In the genomic region with DNA sequence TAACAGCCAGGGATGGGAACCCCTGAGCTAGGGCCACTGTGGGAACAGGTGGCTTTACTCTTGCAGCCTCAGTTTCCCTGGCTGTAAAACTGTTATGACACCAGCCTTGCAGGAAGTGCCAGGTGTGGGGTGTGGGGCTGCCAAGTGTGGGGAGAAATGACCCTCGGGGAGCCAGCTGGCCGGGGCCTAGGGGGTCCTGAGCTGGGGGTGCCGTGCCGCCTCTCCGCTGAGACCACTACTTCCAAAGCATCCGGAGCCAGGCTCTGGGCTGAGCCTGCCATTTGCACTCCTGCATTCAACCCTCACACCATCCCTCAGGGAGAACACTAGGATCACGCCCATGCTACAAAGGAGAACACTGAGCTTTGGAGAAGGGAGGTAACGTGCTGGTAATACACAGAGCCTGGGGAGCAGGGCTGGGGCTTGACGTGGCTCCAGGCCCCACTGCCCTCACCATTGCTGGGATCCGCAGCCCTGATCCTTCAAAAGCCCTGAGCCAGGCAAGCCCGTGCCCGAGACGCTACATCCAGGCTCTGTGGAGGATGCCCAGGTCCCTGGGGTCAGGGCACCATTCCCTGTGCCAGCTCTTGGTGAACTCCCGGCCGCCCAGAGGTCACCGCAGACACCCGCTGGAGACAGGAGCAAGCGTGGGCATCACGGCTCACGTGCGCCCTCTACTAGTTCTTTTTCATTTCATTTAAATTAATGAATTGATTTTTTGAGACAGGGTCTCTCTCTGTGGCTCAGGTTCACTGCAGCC, we compare ENCODE assay signal across 8 cellular contexts. TPM values are rescaled to one million over a fixed set of nuclear protein-coding genes. Genes with fewer than 3 reads are reported as not detected.
A peak's percentile ranks its signal among the peaks of the same experiment; 100 is the strongest.
DNase-seq lines count a peak whose midpoint lies in the region; ATAC-seq and TF ChIP-seq lines count a peak whose summit lies in the region.

No MANE protein-coding gene starts in this region.

- no peaks in the 10 kb centered on the region for H3K79me2 ChIP-seq in neural cell (replicated peaks; ENCODE audit: insufficient read depth, low read length)

- no peak for TF ChIP-seq POLR2A in stomach (IDR thresholded peaks at IDR 0.05)

- H3K4me1 Mint-ChIP-seq in CD4-positive, alpha-beta T cell (ENCODE audit: low read depth) = peaks cover 13% of the 10 kb centered on the region

- no peak overlapping the region for H3K4me3 ChIP-seq in neural cell (ENCODE audit: low read length)
- H3K4me3 ChIP-seq in stomach = no peak overlapping the region

- no peak for TF ChIP-seq EP300 in neural cell (conservative IDR thresholded peaks at IDR 0.05; ENCODE audit: poor library complexity, severe bottlenecking)
- TF ChIP-seq EP300 in stomach (IDR thresholded peaks at IDR 0.05) = no peak

- TF ChIP-seq CTCF in CD4-positive, alpha-beta T cell (IDR thresholded peaks at IDR 0.05) = peak; percentile 72
- TF ChIP-seq CTCF in neural cell (IDR thresholded peaks at IDR 0.05; ENCODE audit: poor library complexity, severe bottlenecking) (peak; percentile 88), stomach (IDR thresholded peaks at IDR 0.05) (peak in 5 of 7 experiments; percentile 43 to 79 (median 61))

- H4K20me1 ChIP-seq in neural cell (ENCODE audit: insufficient read depth) = no peaks in the 10 kb centered on the region

- H3K27ac ChIP-seq in CD4-positive, alpha-beta T cell (ENCODE audit: low read depth, low read length) = no peak overlapping the region
- H3K27ac ChIP-seq in neural cell (ENCODE audit: low read length) (no peak overlapping the region), stomach (no peak overlapping the region)

- POLR2A ChIA-PET in CD4-positive, alpha-beta T cell (lab: Charles Lee) = no interaction called here

- TF ChIP-seq RAD21 in neural cell (conservative IDR thresholded peaks at IDR 0.05) = peak; percentile 87

- H3K9me3 Mint-ChIP-seq in CD4-positive, alpha-beta T cell = no peaks in the 10 kb centered on the region

- H3F3A ChIP-seq in neural cell (ENCODE audit: insufficient read depth, low read length, poor library complexity, severe bottlenecking) = no peaks in the 10 kb centered on the region

- peaks cover under 1% of the 10 kb centered on the region for H3K9me3 ChIP-seq in CD4-positive, alpha-beta T cell (ENCODE audit: control insufficient read depth, low read length)
- H3K9me3 ChIP-seq in neural cell (ENCODE audit: low read length) (no peaks in the 10 kb centered on the region), stomach (peaks cover 0 to 2% (median 0%) of the 10 kb centered on the region in 4 donors)

- intact Hi-C loops in CD4-positive, alpha-beta T cell (cut with DNase I, micrococcal nuclease) = loop anchor here (1.0 to 5.0 kb wide), 7 partner anchors 29 to 415 kb away; partner anchors contain the start of gene GINS2 (in 1 of the 2)
- intact Hi-C loops in stomach (cut with DNase I; ENCODE audit: low total_unique reads) = loop anchor here (10.0 kb wide), 1 partner anchor 443 kb away; no protein-coding TSS in a partner anchor

- no peak overlapping the region for H3K27ac Mint-ChIP-seq in CD4-positive, alpha-beta T cell

- DNase-seq in CD4-positive, alpha-beta T cell = peak in 9 of 10 experiments; percentile 30 to 51 (median 39)
- DNase-seq in HuH-7 (ENCODE audit: low spot score) (peak; percentile 92), OCI-M2 (lab: John Stamatoyannopoulos, UW; ENCODE audit: unreplicated experiment) (peak; percentile 12), fibroblast of gingiva (ENCODE audit: low read depth) (peak; percentile 41), stomach (peak; percentile 75), NCI-H446 treated with DMSO at 0.1 percent for 48 hours (lab: John Stamatoyannopoulos, UW) (no peak)
- DNase-seq in activated T-cell treated with anti-CD3 and anti-CD28 coated beads, Interleukin-2, amount 50 U/mL, for 1 hour = peak; percentile 50

- no peak overlapping the region for H3K4me2 ChIP-seq in neural cell (ENCODE audit: low read length)

- H3K27me3 Mint-ChIP-seq in CD4-positive, alpha-beta T cell = no peaks in the 10 kb centered on the region

- H3K36me3 Mint-ChIP-seq in CD4-positive, alpha-beta T cell (ENCODE audit: low read depth) = no peaks in the 10 kb centered on the region

- CTCF ChIA-PET in CD4-positive, alpha-beta T cell (lab: Charles Lee) = interaction anchor here (0.6 to 1.2 kb wide), 2 partner anchors 11 to 102 kb away, joined by 3 to 6 read pairs; no protein-coding TSS in a partner anchor

- 37 to 42% (median 39%) methylated on average over 19 to 21 of the region's 21 CpGs for WGBS in stomach, 5 donors

- H3K4me3 Mint-ChIP-seq in CD4-positive, alpha-beta T cell = no peak overlapping the region

- no peak for ATAC-seq in CD4-positive, alpha-beta T cell (ENCODE audit: poor library complexity)

- H3K9me2 ChIP-seq in neural cell (ENCODE audit: insufficient read depth, low read length) = no peaks in the 10 kb centered on the region

- peaks cover 3% of the 10 kb centered on the region for H3K27me3 ChIP-seq in CD4-positive, alpha-beta T cell (ENCODE audit: control insufficient read depth, insufficient read depth, low read length)
- H3K27me3 ChIP-seq in neural cell (ENCODE audit: insufficient read depth, low read depth, low read length) = no peaks in the 10 kb centered on the region
- H3K27me3 ChIP-seq in stomach = peaks cover 0 to 11% (median 0%) of the 10 kb centered on the region in 3 donors

- H3K9ac ChIP-seq in neural cell (ENCODE audit: low read length) = peak overlapping the region; percentile 45

- H3K36me3 ChIP-seq in neural cell (ENCODE audit: insufficient read depth, low read length) (no peaks in the 10 kb centered on the region), stomach (no peaks in the 10 kb centered on the region)

- H3K4me1 ChIP-seq in stomach = peaks cover 0 to 29% (median 5%) of the 10 kb centered on the region in 4 donors

- no peak overlapping the region for H2AFZ ChIP-seq in neural cell (ENCODE audit: low read depth, low read length)

TF ChIP-seq in neural cell, 6 proteins besides CTCF, POLR2A, EP300 and RAD21:
- no peak for TF ChIP-seq EZH2 (IDR thresholded peaks at IDR 0.05; ENCODE audit: borderline replicate concordance, insufficient read depth, low read length, poor library complexity, severe bottlenecking)
- no peak for TF ChIP-seq TAF1 (IDR thresholded peaks at IDR 0.05; ENCODE audit: low read depth)
- TF ChIP-seq, protein P1, sequence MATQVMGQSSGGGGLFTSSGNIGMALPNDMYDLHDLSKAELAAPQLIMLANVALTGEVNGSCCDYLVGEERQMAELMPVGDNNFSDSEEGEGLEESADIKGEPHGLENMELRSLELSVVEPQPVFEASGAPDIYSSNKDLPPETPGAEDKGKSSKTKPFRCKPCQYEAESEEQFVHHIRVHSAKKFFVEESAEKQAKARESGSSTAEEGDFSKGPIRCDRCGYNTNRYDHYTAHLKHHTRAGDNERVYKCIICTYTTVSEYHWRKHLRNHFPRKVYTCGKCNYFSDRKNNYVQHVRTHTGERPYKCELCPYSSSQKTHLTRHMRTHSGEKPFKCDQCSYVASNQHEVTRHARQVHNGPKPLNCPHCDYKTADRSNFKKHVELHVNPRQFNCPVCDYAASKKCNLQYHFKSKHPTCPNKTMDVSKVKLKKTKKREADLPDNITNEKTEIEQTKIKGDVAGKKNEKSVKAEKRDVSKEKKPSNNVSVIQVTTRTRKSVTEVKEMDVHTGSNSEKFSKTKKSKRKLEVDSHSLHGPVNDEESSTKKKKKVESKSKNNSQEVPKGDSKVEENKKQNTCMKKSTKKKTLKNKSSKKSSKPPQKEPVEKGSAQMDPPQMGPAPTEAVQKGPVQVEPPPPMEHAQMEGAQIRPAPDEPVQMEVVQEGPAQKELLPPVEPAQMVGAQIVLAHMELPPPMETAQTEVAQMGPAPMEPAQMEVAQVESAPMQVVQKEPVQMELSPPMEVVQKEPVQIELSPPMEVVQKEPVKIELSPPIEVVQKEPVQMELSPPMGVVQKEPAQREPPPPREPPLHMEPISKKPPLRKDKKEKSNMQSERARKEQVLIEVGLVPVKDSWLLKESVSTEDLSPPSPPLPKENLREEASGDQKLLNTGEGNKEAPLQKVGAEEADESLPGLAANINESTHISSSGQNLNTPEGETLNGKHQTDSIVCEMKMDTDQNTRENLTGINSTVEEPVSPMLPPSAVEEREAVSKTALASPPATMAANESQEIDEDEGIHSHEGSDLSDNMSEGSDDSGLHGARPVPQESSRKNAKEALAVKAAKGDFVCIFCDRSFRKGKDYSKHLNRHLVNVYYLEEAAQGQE (IDR thresholded peaks at IDR 0.05; ENCODE audit: borderline replicate concordance) = no peak
- TF ChIP-seq SMC3 (conservative IDR thresholded peaks at IDR 0.05; ENCODE audit: poor library complexity) = peak; percentile 86

RNA-seq across cellular contexts. Expression of gene GINS2, which starts 28.8 kb away (rescaled TPM):
- 1 to 10 TPM; 1.1 to 1.4 TPM for total RNA-seq in CD4-positive, alpha-beta T cell
- 6.1 and 9.2 TPM in 2 replicates for polyA plus RNA-seq in neural cell
- 4.3 and 4.4 TPM in 2 replicates for polyA minus RNA-seq in neural cell
- total RNA-seq in stomach = 1 to 10 TPM in 3 of 5 donors, under 1 TPM in 1, not detected in 1; 0.87 to 2.0 (median 1.9) TPM
- 1 to 10 TPM; 1.5 to 3.6 (median 2.9) TPM for polyA plus RNA-seq in stomach

RNA-seq across cellular contexts. Expression of gene C16orf74, which starts 33.3 kb away (rescaled TPM):
- total RNA-seq in CD4-positive, alpha-beta T cell = 1 to 10 TPM; 2.1 to 2.9 TPM
- polyA plus RNA-seq in neural cell (not detected in 2 replicates), stomach (10 to 100 TPM in 1 of 3 donors, 1 to 10 TPM in 1, not detected in 1; 4.6 to 12.4 TPM)
- polyA minus RNA-seq in neural cell = not detected in 2 replicates
- 10 to 100 TPM in 1 of 5 donors, 1 to 10 TPM in 2, not detected in 2; 1.1 to 24.9 (median 2.9) TPM for total RNA-seq in stomach
